20 cellular contexts compared by ENCODE assay signal in the genomic region with DNA sequence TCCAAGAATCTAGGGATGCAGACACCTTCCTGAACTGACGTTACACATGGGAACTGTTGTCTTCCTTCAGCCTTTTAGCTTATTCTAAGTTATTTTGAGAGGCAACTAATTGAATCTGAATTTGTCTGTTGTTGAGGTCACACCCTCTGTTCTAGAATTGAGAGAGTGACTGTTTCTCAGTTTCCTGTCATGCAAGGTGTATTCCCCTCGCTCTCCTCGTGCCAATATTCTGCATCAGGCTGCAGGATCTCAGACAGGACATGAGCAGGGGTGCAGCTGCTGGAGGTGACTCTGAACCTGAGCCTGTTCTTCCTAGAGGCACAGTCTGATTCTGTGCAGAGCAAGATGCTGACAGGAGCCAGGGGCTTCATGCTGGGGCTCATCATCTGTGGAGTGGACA.
"Had no signal": no experiment of that assay in that cellular context is flagged by ENCODE, and none has a peak within 500 bp of the region (broad histone marks: within the 10 kb centered on the region; RNA-seq: fewer than 3 reads in every experiment).

No MANE protein-coding gene starts in this region.

- H3K4me3 Mint-ChIP-seq: activated CD8-positive, alpha-beta T cell treated with anti-CD3 and anti-CD28 coated beads, Interleukin-2, amount 10 ng/mL, durations not matched to agents 7 days and 5 days; immature natural killer cell; nephron progenitor cell had no signal

- DNase-seq: activated CD4-positive, CD25-positive, alpha-beta regulatory T cell treated with anti-CD3 and anti-CD28 coated beads, Interleukin-2, amount 50 U/mL, for 72 hours; activated CD8-positive, alpha-beta T cell treated with anti-CD3 and anti-CD28 coated beads, Interleukin-2, amount 10 ng/mL, durations not matched to agents 7 days and 5 days; activated naive CD4-positive, alpha-beta T cell; cerebellar nuclear complex; effector memory CD4-positive, alpha-beta T cell; foreskin melanocyte; immature natural killer cell; nephron progenitor cell; right cardiac atrium; stimulated activated CD4-positive, alpha-beta T cell treated with anti-CD3 and anti-CD28 coated beads, Interleukin-15, amount 100 ng/mL, for 24 hours; stimulated activated CD4-positive, alpha-beta T cell treated with anti-CD3 and anti-CD28 coated beads, Interleukin-4, amount 100 ng/mL, for 24 hours; stimulated activated naive CD4-positive, alpha-beta T cell treated with Interleukin-2 at 50 U/mL for 16 hours; substantia nigra; transverse colon had no signal

- H3K27ac Mint-ChIP-seq: activated CD8-positive, alpha-beta T cell treated with anti-CD3 and anti-CD28 coated beads, Interleukin-2, amount 10 ng/mL, durations not matched to agents 7 days and 5 days; immature natural killer cell; nephron progenitor cell had no signal

- H3K36me3 ChIP-seq: ascending aorta, breast epithelium, prostate gland, transverse colon, vagina had no signal

- ATAC-seq: activated CD8-positive, alpha-beta T cell treated with anti-CD3 and anti-CD28 coated beads, Interleukin-2, amount 10 ng/mL, durations not matched to agents 7 days and 5 days; right cardiac atrium had no signal

- H3K9me3 ChIP-seq: ascending aorta, prostate gland, vagina had no signal

- H3K4me1 Mint-ChIP-seq: immature natural killer cell had no signal

- H3K4me3 ChIP-seq: ascending aorta, breast epithelium, prostate gland, skin epidermis, transverse colon, vagina had no signal

- H3K27me3 ChIP-seq: ascending aorta, breast epithelium, transverse colon, vagina had no signal

- H3K4me1 ChIP-seq: ascending aorta, breast epithelium, prostate gland, transverse colon, vagina had no signal

- H3K27ac ChIP-seq: ascending aorta, breast epithelium, epithelial cell of prostate, prostate gland, skin epidermis, transverse colon, vagina had no signal
